Comparison of ENCODE assay signal across 13 cellular contexts in genomic region chr1:83026745-83027144, GRCh38.
A peak's percentile ranks its signal among the peaks of the same experiment; 100 is the strongest.
DNase-seq lines count a peak whose midpoint lies in the region; ATAC-seq and TF ChIP-seq lines count a peak whose summit lies in the region.
"Had no signal": no experiment of that assay in that cellular context is flagged by ENCODE, and none has a peak within 500 bp of the region (broad histone marks: within the 10 kb centered on the region; RNA-seq: fewer than 3 reads in every experiment).

No MANE protein-coding gene starts in this region.

- no peak for ATAC-seq in HG02970 (IDR thresholded peaks at IDR 0.05; ENCODE audit: low FRiP score, unreplicated experiment)

- DNase-seq in AG20443 (ENCODE audit: low spot score) (peak; percentile 24), NCI-H446 treated with DMSO at 0.1 percent for 48 hours (lab: John Stamatoyannopoulos, UW) (peak; percentile 4), choroid plexus epithelial cell (ENCODE audit: low read depth) (peak; percentile 12), iris pigment epithelial cell (ENCODE audit: low read depth) (peak; percentile 18), NCI-H345 (lab: John Stamatoyannopoulos, UW) (no peak), OCI-M2 (lab: John Stamatoyannopoulos, UW; ENCODE audit: unreplicated experiment) (no peak), NCI-H524 (lab: John Stamatoyannopoulos, UW) (no peak)
- DNase-seq: AML-193, DMS 273 treated with DMSO at 0.1 percent for 48 hours, H7, NCI-H187 treated with DMSO at 0.1 percent for 48 hours, PC-9 had no signal

- no peak for TF ChIP-seq CTCF in choroid plexus epithelial cell (conservative IDR thresholded peaks at IDR 0.05; ENCODE audit: low read depth, low read length)

- H3K4me3 ChIP-seq in choroid plexus epithelial cell (ENCODE audit: low read depth, low read length), result no peak overlapping the region
- H3K4me3 ChIP-seq: PC-9 had no signal

Comparison
In these comparisons a context has a peak if more than half of its experiments do, and no peak if none do; other contexts are left out.
1. DNase-seq: peak in AG20443 (single experiment), NCI-H446 treated with DMSO at 0.1 percent for 48 hours (single experiment), choroid plexus epithelial cell (single experiment) and iris pigment epithelial cell (single experiment); none in NCI-H345 (single experiment), OCI-M2 (single experiment) and NCI-H524 (0 of 2).